18 cellular contexts compared by ENCODE assay signal in genomic region chrX:100407784-100408642, GRCh38. TPM values are rescaled to one million over a fixed set of nuclear protein-coding genes. Genes with fewer than 3 reads are reported as not detected.
DNase-seq lines count a peak whose midpoint lies in the region; ATAC-seq and TF ChIP-seq lines count a peak whose summit lies in the region.
"Had no signal": no experiment of that assay in that cellular context is flagged by ENCODE, and none has a peak within 500 bp of the region (broad histone marks: within the 10 kb centered on the region; RNA-seq: fewer than 3 reads in every experiment).

No MANE protein-coding gene starts in this region.

- H3K9me3 Mint-ChIP-seq in glutamatergic neuron (ENCODE audit: unreplicated experiment) (peaks cover 3% of the 10 kb centered on the region), osteocyte (ENCODE audit: unreplicated experiment) (no peaks in the 10 kb centered on the region)

- H3K27ac Mint-ChIP-seq in glutamatergic neuron (ENCODE audit: unreplicated experiment) (no peak overlapping the region), osteocyte (ENCODE audit: unreplicated experiment) (no peak overlapping the region)
- H3K27ac Mint-ChIP-seq: activated naive CD8-positive, alpha-beta T cell had no signal

- H3K4me3 ChIP-seq in HUES64 (ENCODE audit: low read length) (peak overlapping the region; percentile 37), trophoblast cell (ENCODE audit: low read depth, low read length) (peak overlapping the region; percentile 1)
- H3K4me3 ChIP-seq: BLaER1 treated with 17β-estradiol and CSF1 and Interleukin-3, amounts not matched to agents 10 nM and 100 nM; GM12878; upper lobe of right lung had no signal

- no peaks in the 10 kb centered on the region for H3K79me1 ChIP-seq in trophoblast cell (ENCODE audit: low read length)

- DNase-seq in GM13976 (ENCODE audit: low spot score) (peak; percentile 7), glutamatergic neuron (no peak), trophoblast cell (no peak), osteocyte (ENCODE audit: extremely low spot score, unreplicated experiment) (no peak), DMS 273 (lab: John Stamatoyannopoulos, UW; ENCODE audit: unreplicated experiment) (no peak)
- DNase-seq: midbrain; NCI-H1048; stimulated activated CD4-positive, alpha-beta T cell treated with anti-CD3 and anti-CD28 coated beads, Interleukin-1b, Interleukin-23, amount 100 ng/mL, for 48 hours; upper lobe of right lung; WERI-Rb-1 had no signal

- H3K27me3 Mint-ChIP-seq in glutamatergic neuron (ENCODE audit: unreplicated experiment) (peaks cover 17% of the 10 kb centered on the region), osteocyte (ENCODE audit: unreplicated experiment) (peaks cover 47% of the 10 kb centered on the region)

- in situ Hi-C loops in GM13976 (cut with MboI; ENCODE audit: low sequenced_read_pairs, unreplicated experiment), result no loop called here

- H3K4me1 ChIP-seq in HUES64 (ENCODE audit: insufficient read depth, low read length) (peaks cover 18% of the 10 kb centered on the region), trophoblast cell (ENCODE audit: control insufficient read depth in 1 of 2, insufficient read depth in 2 of 2, low read length in 2 of 2) (peaks cover 8 to 15% of the 10 kb centered on the region in 2 experiments)
- H3K4me1 ChIP-seq: prostate gland, upper lobe of right lung had no signal

- no peaks in the 10 kb centered on the region for H3K9me3 ChIP-seq in HUES64 (ENCODE audit: insufficient read depth, low read depth, low read length)
- H3K9me3 ChIP-seq in trophoblast cell (ENCODE audit: insufficient read depth, low read depth, low read length), result peaks cover 13% of the 10 kb centered on the region
- H3K9me3 ChIP-seq: prostate gland, SK-N-SH, upper lobe of right lung had no signal

- H3K4me2 ChIP-seq in trophoblast cell (ENCODE audit: low read length), result peak overlapping the region; percentile 83
- H3K4me2 ChIP-seq: BLaER1 treated with 17β-estradiol and CSF1 and Interleukin-3, amounts not matched to agents 10 nM and 100 nM; SK-N-SH had no signal

- no peak overlapping the region for H4K12ac ChIP-seq in trophoblast cell (ENCODE audit: low read depth, low read length)

- no peak overlapping the region for H4K91ac ChIP-seq in trophoblast cell (ENCODE audit: low read depth, low read length)

- H2BK12ac ChIP-seq in trophoblast cell (ENCODE audit: low read length), result no peak overlapping the region

- H4K8ac ChIP-seq in trophoblast cell (ENCODE audit: low read depth, low read length), result no peak overlapping the region

- H3K23ac ChIP-seq in trophoblast cell (ENCODE audit: low read length), result no peak overlapping the region

- H3K9ac ChIP-seq in HUES64 (ENCODE audit: low read depth, low read length) (no peak overlapping the region), trophoblast cell (ENCODE audit: low read length) (no peak overlapping the region)
- H3K9ac ChIP-seq: BLaER1 treated with 17β-estradiol and CSF1 and Interleukin-3, amounts not matched to agents 10 nM and 100 nM; SK-N-SH had no signal

- H2BK120ac ChIP-seq in trophoblast cell (ENCODE audit: insufficient read depth, low read length, poor library complexity), result no peak overlapping the region

- no peak overlapping the region for H2AK5ac ChIP-seq in trophoblast cell (ENCODE audit: low read length)

- no peak overlapping the region for H2AFZ ChIP-seq in trophoblast cell (ENCODE audit: insufficient read depth, low read length, poor library complexity)

- no peak overlapping the region for H2BK5ac ChIP-seq in trophoblast cell (ENCODE audit: low read depth, low read length, poor library complexity)

- no peaks in the 10 kb centered on the region for H3K36me3 ChIP-seq in HUES64 (ENCODE audit: insufficient read depth, low read length)
- H3K36me3 ChIP-seq in trophoblast cell (ENCODE audit: control insufficient read depth in 1 of 2, insufficient read depth in 2 of 2, low read length in 2 of 2), result no peaks in the 10 kb centered on the region
- H3K36me3 ChIP-seq: BLaER1 treated with 17β-estradiol and CSF1 and Interleukin-3, amounts not matched to agents 10 nM and 100 nM; prostate gland; upper lobe of right lung; WERI-Rb-1 had no signal

- no peak overlapping the region for H3K14ac ChIP-seq in trophoblast cell (ENCODE audit: low read length)

- H3K4me1 Mint-ChIP-seq in glutamatergic neuron (ENCODE audit: low read depth, unreplicated experiment) (peaks cover 3% of the 10 kb centered on the region), osteocyte (ENCODE audit: unreplicated experiment) (peaks cover 11% of the 10 kb centered on the region)

- no peak overlapping the region for H3K4ac ChIP-seq in trophoblast cell (ENCODE audit: low read depth, low read length)

- H3K36me3 Mint-ChIP-seq in glutamatergic neuron (ENCODE audit: unreplicated experiment), result no peaks in the 10 kb centered on the region
- no peaks in the 10 kb centered on the region for H3K36me3 Mint-ChIP-seq in osteocyte (ENCODE audit: unreplicated experiment)
- H3K36me3 Mint-ChIP-seq: activated naive CD8-positive, alpha-beta T cell had no signal

- no peaks in the 10 kb centered on the region for H3K79me2 ChIP-seq in trophoblast cell (ENCODE audit: control insufficient read depth, insufficient read depth, low read length, poor library complexity)

- H3K27ac ChIP-seq in HUES64 (ENCODE audit: low read depth, low read length) (no peak overlapping the region), trophoblast cell (ENCODE audit: low read depth, low read length) (no peak overlapping the region)
- H3K27ac ChIP-seq: BLaER1 treated with 17β-estradiol and CSF1 and Interleukin-3, amounts not matched to agents 10 nM and 100 nM; prostate gland; upper lobe of right lung; WERI-Rb-1 had no signal

- TF ChIP-seq CTCF in GM13976 (IDR thresholded peaks at IDR 0.05; ENCODE audit: borderline replicate concordance, control extremely low read depth, extremely low read depth, insufficient read depth, missing control alignments) (no peak), glutamatergic neuron (IDR thresholded peaks at IDR 0.05; ENCODE audit: partially characterized antibody, unreplicated experiment) (no peak), osteocyte (IDR thresholded peaks at IDR 0.05) (no peak)

- no peak for ATAC-seq in GM18520 (IDR thresholded peaks at IDR 0.05; ENCODE audit: unreplicated experiment)
- ATAC-seq: GM12878, HepG2, upper lobe of right lung had no signal

- WGBS in HUES64, result 4% methylated on average over 76 of the region's 76 CpGs
- no CpG with 5 or more reads among the region's 76 CpGs for WGBS in trophoblast cell (ENCODE audit: extremely low coverage, insufficient coverage, insufficient read length)

- H3K4me3 Mint-ChIP-seq in glutamatergic neuron (ENCODE audit: unreplicated experiment), result peak overlapping the region; percentile 80
- H3K4me3 Mint-ChIP-seq in osteocyte (ENCODE audit: unreplicated experiment), result no peak overlapping the region

- H3K27me3 ChIP-seq in HUES64 (ENCODE audit: insufficient read depth, low read length), result peaks cover 99% of the 10 kb centered on the region
- peaks cover 50% of the 10 kb centered on the region for H3K27me3 ChIP-seq in trophoblast cell (ENCODE audit: insufficient read depth, low read length)

- H3K18ac ChIP-seq in trophoblast cell (ENCODE audit: low read length), result no peak overlapping the region

RNA-seq across cellular contexts. Expression of gene PCDH19, which starts 2.1 kb away (rescaled TPM):
- 1.6 TPM for polyA plus RNA-seq in HUES64 (2013, experiment 1 of 2)
- 2.6 TPM for polyA plus RNA-seq in HUES64 (2013, experiment 2 of 2)
- total RNA-seq in glutamatergic neuron (ENCODE audit: unreplicated experiment) (4.1 TPM), osteocyte (1.7 and 2.7 TPM in 2 replicates)
- 2.3 and 2.5 TPM in 2 replicates for polyA plus RNA-seq in trophoblast cell (2013)
- total RNA-seq: GM12878 had no signal
